Comparison of ENCODE assay signal across 19 cellular contexts in genomic region chr1:19648239-19648638, GRCh38. TPM values are rescaled to one million over a fixed set of nuclear protein-coding genes. Genes with fewer than 3 reads are reported as not detected.
DNase-seq lines count a peak whose midpoint lies in the region; ATAC-seq and TF ChIP-seq lines count a peak whose summit lies in the region.
"Had no signal": no experiment of that assay in that cellular context is flagged by ENCODE, and none has a peak within 500 bp of the region (broad histone marks: within the 10 kb centered on the region; RNA-seq: fewer than 3 reads in every experiment).

No MANE protein-coding gene starts in this region.

- H3K4me3 Mint-ChIP-seq in MCF 10A (ENCODE audit: unreplicated experiment): no peak overlapping the region
- H3K4me3 Mint-ChIP-seq in activated CD8-positive, alpha-beta T cell treated with anti-CD3 and anti-CD28 coated beads, Interleukin-2, amount 10 ng/mL, durations not matched to agents 7 days and 5 days: no peak overlapping the region
- H3K4me3 Mint-ChIP-seq: activated naive CD8-positive, alpha-beta T cell treated with anti-CD3 and anti-CD28 coated beads, Interleukin-2, amount 50 U/mL, for 24 hours; central memory CD8-positive, alpha-beta T cell; endodermal cell; memory B cell; neural crest cell had no signal

- H3K9me2 ChIP-seq in GM23248 (ENCODE audit: insufficient read depth): no peaks in the 10 kb centered on the region

- H3K4me3 ChIP-seq in GM23248 (peak overlapping the region; percentile 96; the same call in 1 of the 2 replicates), lower lobe of right lung (peak overlapping the region; percentile 33), skin epidermis (no peak overlapping the region)

- no peaks in the 10 kb centered on the region for H3K27me3 Mint-ChIP-seq in MCF 10A (ENCODE audit: insufficient read depth, unreplicated experiment)
- H3K27me3 Mint-ChIP-seq in activated CD8-positive, alpha-beta T cell treated with anti-CD3 and anti-CD28 coated beads, Interleukin-2, amount 10 ng/mL, durations not matched to agents 7 days and 5 days (ENCODE audit: low read depth): peaks cover 3% of the 10 kb centered on the region

- no peaks in the 10 kb centered on the region for H3K9me3 Mint-ChIP-seq in MCF 10A (ENCODE audit: unreplicated experiment)
- no peaks in the 10 kb centered on the region for H3K9me3 Mint-ChIP-seq in activated CD8-positive, alpha-beta T cell treated with anti-CD3 and anti-CD28 coated beads, Interleukin-2, amount 10 ng/mL, durations not matched to agents 7 days and 5 days (ENCODE audit: insufficient read depth)
- H3K9me3 Mint-ChIP-seq: activated naive CD8-positive, alpha-beta T cell treated with anti-CD3 and anti-CD28 coated beads, Interleukin-2, amount 50 U/mL, for 24 hours; CD4-positive, alpha-beta memory T cell; central memory CD8-positive, alpha-beta T cell; endodermal cell; memory B cell; neural crest cell; T-cell had no signal

- H3K79me2 ChIP-seq in GM23248 (ENCODE audit: insufficient read depth): peaks cover 93% of the 10 kb centered on the region

- CTCF ChIA-PET in MCF 10A (lab: Yijun Ruan, JAX): interaction anchor here (0.6 to 3.7 kb wide), 10 partner anchors 12 to 269 kb away, joined by 3 to 14 read pairs (median 4); no protein-coding TSS in a partner anchor
- CTCF ChIA-PET in activated CD8-positive, alpha-beta T cell treated with anti-CD3 and anti-CD28 coated beads, Interleukin-2, amount 10 ng/mL, durations not matched to agents 7 days and 5 days (lab: Charles Lee): interaction anchor here (1.0 to 4.2 kb wide), 6 partner anchors 8 to 256 kb away, joined by 3 to 21 read pairs (median 3); a partner anchor contains a TSS

- DNase-seq in GM23248 (no peak), MCF 10A (ENCODE audit: unreplicated experiment) (no peak), lower lobe of right lung (no peak), COR-L47 (lab: John Stamatoyannopoulos, UW) (no peak)
- DNase-seq in stimulated activated CD4-positive, alpha-beta T cell treated with anti-CD3 and anti-CD28 coated beads, Interleukin-2, amount 100 ng/mL, for 48 hours: no peak
- no peak for DNase-seq in activated CD8-positive, alpha-beta T cell treated with anti-CD3 and anti-CD28 coated beads, Interleukin-2, amount 10 ng/mL, durations not matched to agents 7 days and 5 days
- no peak for DNase-seq in stimulated activated CD4-positive, alpha-beta T cell treated with anti-CD3 and anti-CD28 coated beads, Interleukin-15, amount 100 ng/mL, for 24 hours
- DNase-seq: ACHN; activated naive CD8-positive, alpha-beta T cell treated with anti-CD3 and anti-CD28 coated beads, Interleukin-2, amount 50 U/mL, for 24 hours; foreskin keratinocyte; NCI-H1048 had no signal

- H3K9me3 ChIP-seq in GM23248 (ENCODE audit: low read depth) (no peaks in the 10 kb centered on the region), lower lobe of right lung (no peaks in the 10 kb centered on the region)

- peaks cover 19% of the 10 kb centered on the region for H3K36me3 Mint-ChIP-seq in MCF 10A (ENCODE audit: insufficient read depth, unreplicated experiment)
- H3K36me3 Mint-ChIP-seq in activated CD8-positive, alpha-beta T cell treated with anti-CD3 and anti-CD28 coated beads, Interleukin-2, amount 10 ng/mL, durations not matched to agents 7 days and 5 days (ENCODE audit: low read depth): peaks cover 2% of the 10 kb centered on the region
- H3K36me3 Mint-ChIP-seq: T-cell had no signal

- BruUV-seq in MCF 10A (replicated peaks; lab: Mats Ljungman, UMichigan): no TSS peak

- no peaks in the 10 kb centered on the region for H4K20me1 ChIP-seq in GM23248 (ENCODE audit: insufficient read depth)

- in situ Hi-C loops in GM23248 (cut with MboI): loop anchor here (5.0 to 10.0 kb wide), 2 partner anchors 161 to 253 kb away; partner anchors contain the start of gene CAPZB

- intact Hi-C loops in MCF 10A (cut with micrococcal nuclease): loop anchor here (5.0 kb wide), 1 partner anchor 211 kb away; no protein-coding TSS in a partner anchor
- intact Hi-C loops in lower lobe of right lung (cut with DNase I): no loop called here

- peaks cover 51% of the 10 kb centered on the region for H3K4me1 Mint-ChIP-seq in MCF 10A (ENCODE audit: insufficient read depth, unreplicated experiment)
- H3K4me1 Mint-ChIP-seq in activated CD8-positive, alpha-beta T cell treated with anti-CD3 and anti-CD28 coated beads, Interleukin-2, amount 10 ng/mL, durations not matched to agents 7 days and 5 days (ENCODE audit: low read depth): peaks cover 37% of the 10 kb centered on the region

- H3K36me3 ChIP-seq in GM23248 (ENCODE audit: low read depth): no peaks in the 10 kb centered on the region
- H3K36me3 ChIP-seq in lower lobe of right lung: no peaks in the 10 kb centered on the region
- H3K36me3 ChIP-seq: WERI-Rb-1 had no signal

- H3K27me3 ChIP-seq in GM23248 (replicated peaks; ENCODE audit: insufficient read depth): no peaks in the 10 kb centered on the region
- H3K27me3 ChIP-seq in lower lobe of right lung (ENCODE audit: low read depth): peaks cover 21% of the 10 kb centered on the region
- H3K27me3 ChIP-seq: foreskin keratinocyte had no signal

- 27 to 39% methylated on average over 13 of the region's 14 CpGs for WGBS in GM23248 (ENCODE audit: low coverage in 1 of 2, low lambda C conversion rate in 2 of 2, missing lambda C conversion rate in 2 of 2), 2 experiments

- POLR2A ChIA-PET in MCF 10A (lab: Yijun Ruan, JAX): interaction anchor here (0.9 to 3.3 kb wide), 5 partner anchors 9 to 161 kb away, joined by 3 to 14 read pairs (median 3); no protein-coding TSS in a partner anchor
- POLR2A ChIA-PET in activated CD8-positive, alpha-beta T cell treated with anti-CD3 and anti-CD28 coated beads, Interleukin-2, amount 10 ng/mL, durations not matched to agents 7 days and 5 days (lab: Charles Lee): interaction anchor here (0.6 kb wide), 1 partner anchor 454 kb away, joined by 3 read pairs; no protein-coding TSS in a partner anchor

- no peak overlapping the region for H3K4me2 ChIP-seq in GM23248 (ENCODE audit: unreplicated experiment)

- no peak overlapping the region for H2AFZ ChIP-seq in GM23248

- TF ChIP-seq CTCF in MCF 10A (IDR thresholded peaks at IDR 0.05; ENCODE audit: unreplicated experiment) (no peak), lower lobe of right lung (IDR thresholded peaks at IDR 0.05) (no peak)

- H3F3A ChIP-seq in GM23248 (ENCODE audit: insufficient read depth): peaks cover 19% of the 10 kb centered on the region

- ATAC-seq in lower lobe of right lung: no peak
- ATAC-seq in activated CD8-positive, alpha-beta T cell treated with anti-CD3 and anti-CD28 coated beads, Interleukin-2, amount 10 ng/mL, durations not matched to agents 7 days and 5 days: no peak
- ATAC-seq: activated naive CD8-positive, alpha-beta T cell treated with anti-CD3 and anti-CD28 coated beads, Interleukin-2, amount 50 U/mL, for 24 hours had no signal

- H3K27ac ChIP-seq in GM23248 (no peak overlapping the region), lower lobe of right lung (peak overlapping the region; percentile 62), skin epidermis (peak overlapping the region in 15 of 21 experiments; percentile 1 to 85 (median 67))
- H3K27ac ChIP-seq: foreskin keratinocyte, WERI-Rb-1 had no signal

- H3K4me1 ChIP-seq in GM23248 (ENCODE audit: insufficient read depth): peaks cover 44% of the 10 kb centered on the region
- peaks cover 48% of the 10 kb centered on the region for H3K4me1 ChIP-seq in lower lobe of right lung

- no peak overlapping the region for H3K9ac ChIP-seq in GM23248

- H3K27ac Mint-ChIP-seq in MCF 10A (ENCODE audit: low read depth, unreplicated experiment): peak overlapping the region; percentile 80
- H3K27ac Mint-ChIP-seq in activated CD8-positive, alpha-beta T cell treated with anti-CD3 and anti-CD28 coated beads, Interleukin-2, amount 10 ng/mL, durations not matched to agents 7 days and 5 days: no peak overlapping the region
- H3K27ac Mint-ChIP-seq: memory B cell had no signal

RNA-seq across cellular contexts. Expression of gene NBL1, which starts 4.1 kb away (rescaled TPM):
- 201 and 290 TPM in 2 replicates for total RNA-seq in GM23248 (2014; rRNA removed; shearing (Covaris generic))
- 239 and 259 TPM in 2 replicates for polyA plus RNA-seq in GM23248 (2016; fragmentation: Nextera tagmentation; extraction: Ambion mirVana)
- 70.4 and 73.3 TPM in 2 replicates for total RNA-seq in MCF 10A (2022)
- total RNA-seq in lower lobe of right lung: 126 TPM
- total RNA-seq in activated CD8-positive, alpha-beta T cell treated with anti-CD3 and anti-CD28 coated beads, Interleukin-2, amount 10 ng/mL, durations not matched to agents 7 days and 5 days: 10 to 100 TPM; 40.1 TPM

RNA-seq across cellular contexts. Expression of gene HTR6, which starts 16.4 kb away (rescaled TPM):
- total RNA-seq in GM23248 (2014; rRNA removed; shearing (Covaris generic)): not detected in 2 replicates
- 0.09 TPM in 1 of 2 replicates, not detected in the other for polyA plus RNA-seq in GM23248 (2016; fragmentation: Nextera tagmentation; extraction: Ambion mirVana)
- total RNA-seq in MCF 10A (2022) (not detected in 2 replicates), lower lobe of right lung (not detected)
- total RNA-seq in activated CD8-positive, alpha-beta T cell treated with anti-CD3 and anti-CD28 coated beads, Interleukin-2, amount 10 ng/mL, durations not matched to agents 7 days and 5 days: not detected
- total RNA-seq: foreskin keratinocyte, neural crest cell had no signal
- polyA plus RNA-seq: foreskin keratinocyte had no signal

Comparison
In these comparisons a context has a peak if more than half of its experiments do, and no peak if none do; other contexts are left out.
1. H3K4me3 ChIP-seq: peak in GM23248 (single experiment) and lower lobe of right lung (single experiment); none in skin epidermis (0 of 7).